In genomic region chr17:68101992-68102758, GRCh38 we compare ENCODE assay signal across 8 cellular contexts.
DNase-seq lines count a peak whose midpoint lies in the region; ATAC-seq and TF ChIP-seq lines count a peak whose summit lies in the region.

No MANE protein-coding gene starts in this region.

- peak overlapping the region; percentile 95 to 97 for H3K4me3 Mint-ChIP-seq in CD14-positive monocyte
- peak overlapping the region; percentile 89 for H3K4me3 Mint-ChIP-seq in activated CD8-positive, alpha-beta T cell treated with anti-CD3 and anti-CD28 coated beads, Interleukin-2, amount 10 ng/mL, durations not matched to agents 7 days and 5 days
- peak overlapping the region; percentile 89 for H3K4me3 Mint-ChIP-seq in natural killer cell treated with Interleukin-12 subunit alpha and Interleukin-12 subunit beta and Interleukin-15 and Interleukin-18, amount 100 ng/mL, for 72 hours

- CTCF ChIA-PET in activated CD8-positive, alpha-beta T cell treated with anti-CD3 and anti-CD28 coated beads, Interleukin-2, amount 10 ng/mL, durations not matched to agents 7 days and 5 days (lab: Charles Lee), result no interaction called here

- H3K4me1 Mint-ChIP-seq in CD14-positive monocyte, result peaks cover 30% of the 10 kb centered on the region
- H3K4me1 Mint-ChIP-seq in activated CD8-positive, alpha-beta T cell treated with anti-CD3 and anti-CD28 coated beads, Interleukin-2, amount 10 ng/mL, durations not matched to agents 7 days and 5 days (ENCODE audit: low read depth), result peaks cover 49% of the 10 kb centered on the region
- peaks cover 40 to 49% of the 10 kb centered on the region in 2 donors for H3K4me1 Mint-ChIP-seq in natural killer cell treated with Interleukin-12 subunit alpha and Interleukin-12 subunit beta and Interleukin-15 and Interleukin-18, amount 100 ng/mL, for 72 hours (ENCODE audit: low read depth in 2 of 2)

- intact Hi-C loops in CD14-positive monocyte (cut with micrococcal nuclease), result loop anchor here in 1 of 2 donors (10.0 kb wide), 1 partner anchor 67 kb away; the partner anchor contains the start of gene KPNA2

- DNase-seq in CD14-positive monocyte (ENCODE audit: low spot score) (no peak), inferior parietal cortex (ENCODE audit: extremely low spot score) (no peak), NCI-H2029 (lab: John Stamatoyannopoulos, UW) (no peak)
- DNase-seq in activated CD8-positive, alpha-beta T cell treated with anti-CD3 and anti-CD28 coated beads, Interleukin-2, amount 10 ng/mL, durations not matched to agents 7 days and 5 days, result peak; percentile 44
- no peak for DNase-seq in natural killer cell treated with Interleukin-12 subunit alpha and Interleukin-12 subunit beta and Interleukin-15 and Interleukin-18, amount 100 ng/mL, for 72 hours (ENCODE audit: low spot score)

- peaks cover 0 to 4% (median 0%) of the 10 kb centered on the region in 3 donors for H3K27me3 Mint-ChIP-seq in CD14-positive monocyte (ENCODE audit: low read depth in 3 of 3)
- H3K27me3 Mint-ChIP-seq in activated CD8-positive, alpha-beta T cell treated with anti-CD3 and anti-CD28 coated beads, Interleukin-2, amount 10 ng/mL, durations not matched to agents 7 days and 5 days (ENCODE audit: low read depth), result no peaks in the 10 kb centered on the region
- H3K27me3 Mint-ChIP-seq in natural killer cell treated with Interleukin-12 subunit alpha and Interleukin-12 subunit beta and Interleukin-15 and Interleukin-18, amount 100 ng/mL, for 72 hours, result no peaks in the 10 kb centered on the region

- H3K27ac Mint-ChIP-seq in CD14-positive monocyte, result peak overlapping the region; percentile 85 to 96 (median 92)
- peak overlapping the region; percentile 86 for H3K27ac Mint-ChIP-seq in activated CD8-positive, alpha-beta T cell treated with anti-CD3 and anti-CD28 coated beads, Interleukin-2, amount 10 ng/mL, durations not matched to agents 7 days and 5 days
- H3K27ac Mint-ChIP-seq in natural killer cell treated with Interleukin-12 subunit alpha and Interleukin-12 subunit beta and Interleukin-15 and Interleukin-18, amount 100 ng/mL, for 72 hours, result peak overlapping the region; percentile 83 to 93

- ATAC-seq in HG03135 (IDR thresholded peaks at IDR 0.05; ENCODE audit: unreplicated experiment), result peak; percentile 21
- peak; percentile 41 for ATAC-seq in activated CD8-positive, alpha-beta T cell treated with anti-CD3 and anti-CD28 coated beads, Interleukin-2, amount 10 ng/mL, durations not matched to agents 7 days and 5 days
- peak; percentile 47 for ATAC-seq in esophagus mucosa
- no peak for ATAC-seq in natural killer cell treated with Interleukin-12 subunit alpha and Interleukin-12 subunit beta and Interleukin-15 and Interleukin-18, amount 100 ng/mL, for 72 hours
- ATAC-seq in HG02870 (IDR thresholded peaks at IDR 0.05; ENCODE audit: unreplicated experiment), result no peak

- H3K9me3 Mint-ChIP-seq in CD14-positive monocyte, result peaks cover 0 to 8% (median 2%) of the 10 kb centered on the region in 7 donors
- no peaks in the 10 kb centered on the region for H3K9me3 Mint-ChIP-seq in activated CD8-positive, alpha-beta T cell treated with anti-CD3 and anti-CD28 coated beads, Interleukin-2, amount 10 ng/mL, durations not matched to agents 7 days and 5 days (ENCODE audit: insufficient read depth)
- H3K9me3 Mint-ChIP-seq in natural killer cell treated with Interleukin-12 subunit alpha and Interleukin-12 subunit beta and Interleukin-15 and Interleukin-18, amount 100 ng/mL, for 72 hours, result no peaks in the 10 kb centered on the region

- POLR2A ChIA-PET in activated CD8-positive, alpha-beta T cell treated with anti-CD3 and anti-CD28 coated beads, Interleukin-2, amount 10 ng/mL, durations not matched to agents 7 days and 5 days (lab: Charles Lee), result no interaction called here

- peaks cover 6 to 8% of the 10 kb centered on the region in 2 donors for H3K36me3 Mint-ChIP-seq in CD14-positive monocyte
- peaks cover 18% of the 10 kb centered on the region for H3K36me3 Mint-ChIP-seq in activated CD8-positive, alpha-beta T cell treated with anti-CD3 and anti-CD28 coated beads, Interleukin-2, amount 10 ng/mL, durations not matched to agents 7 days and 5 days (ENCODE audit: low read depth)
- no peaks in the 10 kb centered on the region for H3K36me3 Mint-ChIP-seq in natural killer cell treated with Interleukin-12 subunit alpha and Interleukin-12 subunit beta and Interleukin-15 and Interleukin-18, amount 100 ng/mL, for 72 hours

- no peak for TF ChIP-seq CTCF in CD14-positive monocyte (IDR thresholded peaks at IDR 0.05)

Comparison
In these comparisons a context has a peak if more than half of its experiments do, and no peak if none do; other contexts are left out.
1. ATAC-seq: peak in HG03135 (single experiment), activated CD8-positive, alpha-beta T cell treated with anti-CD3 and anti-CD28 coated beads, Interleukin-2, amount 10 ng/mL, durations not matched to agents 7 days and 5 days (single experiment) and esophagus mucosa (single experiment); none in natural killer cell treated with Interleukin-12 subunit alpha and Interleukin-12 subunit beta and Interleukin-15 and Interleukin-18, amount 100 ng/mL, for 72 hours (0 of 2) and HG02870 (single experiment).
2. Peak in every context shown above with its lines, with median percentiles within 50 percentile points of each other: H3K27ac Mint-ChIP-seq and H3K4me3 Mint-ChIP-seq.